9 cellular contexts compared by ENCODE assay signal in the genomic region with DNA sequence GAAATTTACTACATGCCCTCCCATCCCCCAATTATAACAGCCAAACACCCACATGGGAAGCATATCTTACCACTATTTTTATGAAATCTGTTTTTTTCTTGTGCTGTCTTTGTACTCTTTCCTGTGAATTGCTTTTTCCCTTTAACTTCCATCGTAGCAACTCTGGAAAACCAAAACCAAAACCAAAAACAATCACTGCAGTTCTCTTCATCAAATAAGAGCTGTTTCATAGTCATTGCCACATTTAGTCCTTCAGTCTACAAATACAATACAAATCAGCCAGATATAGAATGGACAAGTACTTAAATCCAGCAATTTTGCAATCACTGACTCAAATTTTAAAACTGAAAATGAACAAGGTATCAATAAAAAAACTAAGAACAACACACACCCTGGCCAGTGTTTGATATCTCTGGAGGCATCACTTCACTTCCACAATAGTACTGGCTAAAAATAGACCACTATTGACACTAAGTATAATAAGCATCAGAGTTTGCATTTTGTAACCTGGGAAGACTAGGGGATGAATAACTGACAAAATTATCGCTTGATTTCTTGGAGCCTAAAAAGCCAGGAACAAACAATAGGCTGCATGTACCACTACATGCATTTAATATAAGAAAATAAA. TPM values are rescaled to one million over a fixed set of nuclear protein-coding genes. Genes with fewer than 3 reads are reported as not detected.
A peak's percentile ranks its signal among the peaks of the same experiment; 100 is the strongest.
DNase-seq lines count a peak whose midpoint lies in the region; ATAC-seq and TF ChIP-seq lines count a peak whose summit lies in the region.
"Had no signal": no experiment of that assay in that cellular context is flagged by ENCODE, and none has a peak within 500 bp of the region (broad histone marks: within the 10 kb centered on the region; RNA-seq: fewer than 3 reads in every experiment).

No MANE protein-coding gene starts in this region.

- peaks cover 21% of the 10 kb centered on the region for H3K36me3 Mint-ChIP-seq in CD4-positive, CD25-positive, alpha-beta regulatory T cell

- H3K27me3 Mint-ChIP-seq in CD4-positive, CD25-positive, alpha-beta regulatory T cell: no peaks in the 10 kb centered on the region
- H3K27me3 Mint-ChIP-seq: activated naive CD8-positive, alpha-beta T cell treated with anti-CD3 and anti-CD28 coated beads, Interleukin-2, amount 50 U/mL, for 24 hours had no signal

- H3K27ac Mint-ChIP-seq in CD4-positive, CD25-positive, alpha-beta regulatory T cell: peak overlapping the region in 2 of 3 donors; percentile 16 to 38
- H3K27ac Mint-ChIP-seq: activated naive CD8-positive, alpha-beta T cell treated with anti-CD3 and anti-CD28 coated beads, Interleukin-2, amount 50 U/mL, for 24 hours had no signal

- peaks cover 31% of the 10 kb centered on the region for H3K36me3 ChIP-seq in CD4-positive, CD25-positive, alpha-beta regulatory T cell (ENCODE audit: control insufficient read depth, insufficient read depth, low read length)

- H3K4me1 Mint-ChIP-seq in CD4-positive, CD25-positive, alpha-beta regulatory T cell: peaks cover 11 to 29% (median 28%) of the 10 kb centered on the region in 4 donors

- ATAC-seq in CD4-positive, CD25-positive, alpha-beta regulatory T cell (ENCODE audit: low read depth in 2 of 2): no peak
- ATAC-seq in sciatic nerve (peak; percentile 48), HG02981 (IDR thresholded peaks at IDR 0.05; ENCODE audit: unreplicated experiment) (no peak)
- ATAC-seq: activated naive CD8-positive, alpha-beta T cell treated with anti-CD3 and anti-CD28 coated beads, Interleukin-2, amount 50 U/mL, for 24 hours had no signal

- H3K4me3 ChIP-seq in CD4-positive, CD25-positive, alpha-beta regulatory T cell (ENCODE audit: low read depth, low read length): no peak overlapping the region
- H3K4me3 ChIP-seq in fibroblast of mammary gland (ENCODE audit: control insufficient read depth, low read depth, low read length): no peak overlapping the region

- no peaks in the 10 kb centered on the region for H3K27me3 ChIP-seq in CD4-positive, CD25-positive, alpha-beta regulatory T cell (ENCODE audit: control insufficient read depth, insufficient read depth, low read length)

- H3K4me3 Mint-ChIP-seq in CD4-positive, CD25-positive, alpha-beta regulatory T cell: peak overlapping the region in 1 of 4 donors; percentile 6
- H3K4me3 Mint-ChIP-seq: activated naive CD8-positive, alpha-beta T cell treated with anti-CD3 and anti-CD28 coated beads, Interleukin-2, amount 50 U/mL, for 24 hours had no signal

- peaks cover 14% of the 10 kb centered on the region for H3K4me1 ChIP-seq in CD4-positive, CD25-positive, alpha-beta regulatory T cell (ENCODE audit: control insufficient read depth, insufficient read depth, low read length, poor library complexity, severe bottlenecking)

- intact Hi-C loops in sciatic nerve (cut with DNase I): no loop called here

- H3K27ac ChIP-seq in CD4-positive, CD25-positive, alpha-beta regulatory T cell (ENCODE audit: insufficient read depth, low read length, poor library complexity, severe bottlenecking): no peak overlapping the region

- no peaks in the 10 kb centered on the region for H3K9me3 Mint-ChIP-seq in CD4-positive, CD25-positive, alpha-beta regulatory T cell
- H3K9me3 Mint-ChIP-seq: activated naive CD8-positive, alpha-beta T cell treated with anti-CD3 and anti-CD28 coated beads, Interleukin-2, amount 50 U/mL, for 24 hours had no signal

- no peaks in the 10 kb centered on the region for H3K9me3 ChIP-seq in CD4-positive, CD25-positive, alpha-beta regulatory T cell (ENCODE audit: control insufficient read depth in 2 of 2, low read length in 2 of 2)

- no peak for TF ChIP-seq CTCF in fibroblast of mammary gland (conservative IDR thresholded peaks at IDR 0.05; ENCODE audit: control insufficient read depth, insufficient read depth, low read depth, low read length)

- DNase-seq in CD4-positive, CD25-positive, alpha-beta regulatory T cell: no peak
- DNase-seq in NCI-H69 (lab: John Stamatoyannopoulos, UW) (peak; percentile 22), fibroblast of mammary gland (ENCODE audit: low read depth) (peak; percentile 31), sciatic nerve (ENCODE audit: low spot score) (no peak), COLO668 (lab: John Stamatoyannopoulos, UW; ENCODE audit: unreplicated experiment) (no peak), NCI-H2107 treated with DMSO at 0.1 percent for 48 hours (lab: John Stamatoyannopoulos, UW; ENCODE audit: unreplicated experiment) (no peak)
- DNase-seq in stimulated activated CD8-positive, alpha-beta memory T cell treated with anti-CD3 and anti-CD28 coated beads, Interleukin-4, amount 100 ng/mL, for 48 hours: no peak
- DNase-seq: activated naive CD8-positive, alpha-beta T cell treated with anti-CD3 and anti-CD28 coated beads, Interleukin-2, amount 50 U/mL, for 24 hours had no signal

RNA-seq across cellular contexts. Expression of gene PUM3, which starts 5.4 kb away (rescaled TPM):
- total RNA-seq in CD4-positive, CD25-positive, alpha-beta regulatory T cell: 29.4 TPM
- polyA plus RNA-seq in CD4-positive, CD25-positive, alpha-beta regulatory T cell: 10 to 100 TPM; 11.3 to 21.4 (median 16.9) TPM
- 46.7 TPM for total RNA-seq in sciatic nerve

Comparison
In these comparisons a context has a peak if more than half of its experiments do, and no peak if none do; other contexts are left out.
1. DNase-seq: peak in NCI-H69 (single experiment) and fibroblast of mammary gland (single experiment); none in CD4-positive, CD25-positive, alpha-beta regulatory T cell (0 of 3), sciatic nerve (single experiment), COLO668 (single experiment), stimulated activated CD8-positive, alpha-beta memory T cell treated with anti-CD3 and anti-CD28 coated beads, Interleukin-4, amount 100 ng/mL, for 48 hours (single experiment) and NCI-H2107 treated with DMSO at 0.1 percent for 48 hours (single experiment).